1 cellular context compared by ENCODE assay signal in the genomic region with DNA sequence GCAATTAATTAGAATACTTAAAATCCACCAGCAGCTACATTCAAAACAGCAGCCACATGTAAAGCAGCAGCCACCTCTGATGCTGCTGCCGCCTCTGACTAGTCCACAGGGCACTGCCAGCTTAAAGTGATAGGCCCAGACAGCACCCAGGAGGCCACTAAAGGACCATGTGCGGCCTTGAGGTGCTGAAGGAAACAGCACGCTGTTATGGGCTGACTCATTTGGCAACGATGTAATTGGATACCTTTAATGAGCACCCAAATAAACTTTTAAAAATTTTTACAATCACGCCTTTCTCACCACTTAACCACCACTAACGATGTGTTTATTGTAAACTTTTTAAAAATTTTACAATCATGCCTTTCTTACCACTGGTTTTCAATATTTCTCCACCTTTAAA.
TF ChIP-seq lines count a peak whose summit lies in the region.

No MANE protein-coding gene starts in this region.

TF ChIP-seq in HEK293, 187 proteins besides CTCF, POLR2A, EP300 and RAD21 (continued from another document and continues in another):
- peak; percentile 80; the same call in 1 of the 2 replicates for TF ChIP-seq ZNF843 (tag by site-specific recombination; IDR thresholded peaks at IDR 0.05)
- no peak for TF ChIP-seq ZNF624 (tag by site-specific recombination; IDR thresholded peaks at IDR 0.05)
- TF ChIP-seq, protein P1, sequence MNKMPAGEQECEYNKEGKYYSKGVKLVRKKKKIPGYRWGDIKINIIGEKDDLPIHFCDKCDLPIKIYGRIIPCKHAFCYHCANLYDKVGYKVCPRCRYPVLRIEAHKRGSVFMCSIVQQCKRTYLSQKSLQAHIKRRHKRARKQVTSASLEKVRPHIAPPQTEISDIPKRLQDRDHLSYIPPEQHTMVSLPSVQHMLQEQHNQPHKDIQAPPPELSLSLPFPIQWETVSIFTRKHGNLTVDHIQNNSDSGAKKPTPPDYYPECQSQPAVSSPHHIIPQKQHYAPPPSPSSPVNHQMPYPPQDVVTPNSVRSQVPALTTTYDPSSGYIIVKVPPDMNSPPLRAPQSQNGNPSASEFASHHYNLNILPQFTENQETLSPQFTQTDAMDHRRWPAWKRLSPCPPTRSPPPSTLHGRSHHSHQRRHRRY (tag by site-specific recombination; IDR thresholded peaks at IDR 0.05), result no peak
- 0 out of 2 replicates have a peak, but pooled peaks have one; percentile 34 for TF ChIP-seq ZIC2 (tag by site-specific recombination; IDR thresholded peaks at IDR 0.05)
- no peak for TF ChIP-seq ZNF426 (tag by site-specific recombination; IDR thresholded peaks at IDR 0.05)
- TF ChIP-seq WT1 (tag by site-specific recombination; IDR thresholded peaks at IDR 0.05), result 0 out of 2 replicates have a peak, but pooled peaks have one; percentile 17
- TF ChIP-seq OSR2 (tag by site-specific recombination; IDR thresholded peaks at IDR 0.05), result peak; percentile 69
- TF ChIP-seq, protein P2, sequence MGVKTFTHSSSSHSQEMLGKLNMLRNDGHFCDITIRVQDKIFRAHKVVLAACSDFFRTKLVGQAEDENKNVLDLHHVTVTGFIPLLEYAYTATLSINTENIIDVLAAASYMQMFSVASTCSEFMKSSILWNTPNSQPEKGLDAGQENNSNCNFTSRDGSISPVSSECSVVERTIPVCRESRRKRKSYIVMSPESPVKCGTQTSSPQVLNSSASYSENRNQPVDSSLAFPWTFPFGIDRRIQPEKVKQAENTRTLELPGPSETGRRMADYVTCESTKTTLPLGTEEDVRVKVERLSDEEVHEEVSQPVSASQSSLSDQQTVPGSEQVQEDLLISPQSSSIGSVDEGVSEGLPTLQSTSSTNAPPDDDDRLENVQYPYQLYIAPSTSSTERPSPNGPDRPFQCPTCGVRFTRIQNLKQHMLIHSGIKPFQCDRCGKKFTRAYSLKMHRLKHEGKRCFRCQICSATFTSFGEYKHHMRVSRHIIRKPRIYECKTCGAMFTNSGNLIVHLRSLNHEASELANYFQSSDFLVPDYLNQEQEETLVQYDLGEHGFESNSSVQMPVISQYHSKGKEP (tag by site-specific recombination; IDR thresholded peaks at IDR 0.05), result peak; percentile 16; the same call in 1 of the 2 replicates
- TF ChIP-seq ZFP37 (tag by site-specific recombination; IDR thresholded peaks at IDR 0.05), result no peak
- TF ChIP-seq ZBTB21 (tag by site-specific recombination; IDR thresholded peaks at IDR 0.05), result no peak
- TF ChIP-seq ZNF24 (tag by site-specific recombination; IDR thresholded peaks at IDR 0.05), result no peak
- no peak for TF ChIP-seq ZNF670 (tag by site-specific recombination; IDR thresholded peaks at IDR 0.05; ENCODE audit: low read depth)
- TF ChIP-seq GLI2 (tag by site-specific recombination; IDR thresholded peaks at IDR 0.05; ENCODE audit: borderline replicate concordance, low read depth), result no peak
- 0 out of 2 replicates have a peak, but pooled peaks have one; percentile 4 for TF ChIP-seq ZNF654 (tag by site-specific recombination; IDR thresholded peaks at IDR 0.05; ENCODE audit: low read depth)
- TF ChIP-seq, protein P3, sequence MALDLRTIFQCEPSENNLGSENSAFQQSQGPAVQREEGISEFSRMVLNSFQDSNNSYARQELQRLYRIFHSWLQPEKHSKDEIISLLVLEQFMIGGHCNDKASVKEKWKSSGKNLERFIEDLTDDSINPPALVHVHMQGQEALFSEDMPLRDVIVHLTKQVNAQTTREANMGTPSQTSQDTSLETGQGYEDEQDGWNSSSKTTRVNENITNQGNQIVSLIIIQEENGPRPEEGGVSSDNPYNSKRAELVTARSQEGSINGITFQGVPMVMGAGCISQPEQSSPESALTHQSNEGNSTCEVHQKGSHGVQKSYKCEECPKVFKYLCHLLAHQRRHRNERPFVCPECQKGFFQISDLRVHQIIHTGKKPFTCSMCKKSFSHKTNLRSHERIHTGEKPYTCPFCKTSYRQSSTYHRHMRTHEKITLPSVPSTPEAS (tag by site-specific recombination; IDR thresholded peaks at IDR 0.05), result no peak
- no peak for TF ChIP-seq GLI4 (tag by site-specific recombination; IDR thresholded peaks at IDR 0.05)
- peak; percentile 41; the same call in 1 of the 2 replicates for TF ChIP-seq ZNF561 (tag by site-specific recombination; IDR thresholded peaks at IDR 0.05; ENCODE audit: borderline replicate concordance)
- no peak for TF ChIP-seq ZNF658 (tag by site-specific recombination; IDR thresholded peaks at IDR 0.05)
- 0 out of 2 replicates have a peak, but pooled peaks have one; percentile 12 for TF ChIP-seq ZNF394 (tag by site-specific recombination; IDR thresholded peaks at IDR 0.05; ENCODE audit: borderline replicate concordance)
- no peak for TF ChIP-seq ZNF623 (tag by site-specific recombination; IDR thresholded peaks at IDR 0.05)
- no peak for TF ChIP-seq ZBTB7A (tag by site-specific recombination; IDR thresholded peaks at IDR 0.05; ENCODE audit: low read depth)
- TF ChIP-seq ZNF423 (tag by site-specific recombination; IDR thresholded peaks at IDR 0.05), result peak; percentile 88
- TF ChIP-seq, protein P4, sequence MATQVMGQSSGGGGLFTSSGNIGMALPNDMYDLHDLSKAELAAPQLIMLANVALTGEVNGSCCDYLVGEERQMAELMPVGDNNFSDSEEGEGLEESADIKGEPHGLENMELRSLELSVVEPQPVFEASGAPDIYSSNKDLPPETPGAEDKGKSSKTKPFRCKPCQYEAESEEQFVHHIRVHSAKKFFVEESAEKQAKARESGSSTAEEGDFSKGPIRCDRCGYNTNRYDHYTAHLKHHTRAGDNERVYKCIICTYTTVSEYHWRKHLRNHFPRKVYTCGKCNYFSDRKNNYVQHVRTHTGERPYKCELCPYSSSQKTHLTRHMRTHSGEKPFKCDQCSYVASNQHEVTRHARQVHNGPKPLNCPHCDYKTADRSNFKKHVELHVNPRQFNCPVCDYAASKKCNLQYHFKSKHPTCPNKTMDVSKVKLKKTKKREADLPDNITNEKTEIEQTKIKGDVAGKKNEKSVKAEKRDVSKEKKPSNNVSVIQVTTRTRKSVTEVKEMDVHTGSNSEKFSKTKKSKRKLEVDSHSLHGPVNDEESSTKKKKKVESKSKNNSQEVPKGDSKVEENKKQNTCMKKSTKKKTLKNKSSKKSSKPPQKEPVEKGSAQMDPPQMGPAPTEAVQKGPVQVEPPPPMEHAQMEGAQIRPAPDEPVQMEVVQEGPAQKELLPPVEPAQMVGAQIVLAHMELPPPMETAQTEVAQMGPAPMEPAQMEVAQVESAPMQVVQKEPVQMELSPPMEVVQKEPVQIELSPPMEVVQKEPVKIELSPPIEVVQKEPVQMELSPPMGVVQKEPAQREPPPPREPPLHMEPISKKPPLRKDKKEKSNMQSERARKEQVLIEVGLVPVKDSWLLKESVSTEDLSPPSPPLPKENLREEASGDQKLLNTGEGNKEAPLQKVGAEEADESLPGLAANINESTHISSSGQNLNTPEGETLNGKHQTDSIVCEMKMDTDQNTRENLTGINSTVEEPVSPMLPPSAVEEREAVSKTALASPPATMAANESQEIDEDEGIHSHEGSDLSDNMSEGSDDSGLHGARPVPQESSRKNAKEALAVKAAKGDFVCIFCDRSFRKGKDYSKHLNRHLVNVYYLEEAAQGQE (tag by site-specific recombination; IDR thresholded peaks at IDR 0.05), result peak; percentile 41; the same call in 1 of the 2 replicates
- TF ChIP-seq, protein P5, sequence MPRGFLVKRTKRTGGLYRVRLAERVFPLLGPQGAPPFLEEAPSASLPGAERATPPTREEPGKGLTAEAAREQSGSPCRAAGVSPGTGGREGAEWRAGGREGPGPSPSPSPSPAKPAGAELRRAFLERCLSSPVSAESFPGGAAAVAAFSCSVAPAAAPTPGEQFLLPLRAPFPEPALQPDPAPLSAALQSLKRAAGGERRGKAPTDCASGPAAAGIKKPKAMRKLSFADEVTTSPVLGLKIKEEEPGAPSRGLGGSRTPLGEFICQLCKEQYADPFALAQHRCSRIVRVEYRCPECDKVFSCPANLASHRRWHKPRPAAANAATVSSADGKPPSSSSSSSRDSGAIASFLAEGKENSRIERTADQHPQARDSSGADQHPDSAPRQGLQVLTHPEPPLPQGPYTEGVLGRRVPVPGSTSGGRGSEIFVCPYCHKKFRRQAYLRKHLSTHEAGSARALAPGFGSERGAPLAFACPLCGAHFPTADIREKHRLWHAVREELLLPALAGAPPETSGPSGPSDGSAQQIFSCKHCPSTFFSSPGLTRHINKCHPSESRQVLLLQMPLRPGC (tag by site-specific recombination; IDR thresholded peaks at IDR 0.05), result 0 out of 2 replicates have a peak, but pooled peaks have one; percentile 37
- TF ChIP-seq ZNF132 (tag by site-specific recombination; IDR thresholded peaks at IDR 0.05; ENCODE audit: borderline replicate concordance), result no peak
- peak; percentile 36; the same call in 1 of the 2 replicates for TF ChIP-seq GLIS2 (tag by site-specific recombination; IDR thresholded peaks at IDR 0.05)
- TF ChIP-seq, protein P6, sequence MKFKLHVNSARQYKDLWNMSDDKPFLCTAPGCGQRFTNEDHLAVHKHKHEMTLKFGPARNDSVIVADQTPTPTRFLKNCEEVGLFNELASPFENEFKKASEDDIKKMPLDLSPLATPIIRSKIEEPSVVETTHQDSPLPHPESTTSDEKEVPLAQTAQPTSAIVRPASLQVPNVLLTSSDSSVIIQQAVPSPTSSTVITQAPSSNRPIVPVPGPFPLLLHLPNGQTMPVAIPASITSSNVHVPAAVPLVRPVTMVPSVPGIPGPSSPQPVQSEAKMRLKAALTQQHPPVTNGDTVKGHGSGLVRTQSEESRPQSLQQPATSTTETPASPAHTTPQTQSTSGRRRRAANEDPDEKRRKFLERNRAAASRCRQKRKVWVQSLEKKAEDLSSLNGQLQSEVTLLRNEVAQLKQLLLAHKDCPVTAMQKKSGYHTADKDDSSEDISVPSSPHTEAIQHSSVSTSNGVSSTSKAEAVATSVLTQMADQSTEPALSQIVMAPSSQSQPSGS (tag by site-specific recombination; IDR thresholded peaks at IDR 0.05; ENCODE audit: low read depth), result no peak
- no peak for TF ChIP-seq ZNF239 (tag by site-specific recombination; IDR thresholded peaks at IDR 0.05)
- TF ChIP-seq ZXDB (tag by site-specific recombination; IDR thresholded peaks at IDR 0.05), result peak; percentile 30; the same call in 1 of the 2 replicates
- no peak for TF ChIP-seq ZNF274 (IDR thresholded peaks at IDR 0.05; ENCODE audit: low read length)
- no peak for TF ChIP-seq ZNF274 (tag by site-specific recombination; IDR thresholded peaks at IDR 0.05; ENCODE audit: borderline replicate concordance)
- TF ChIP-seq, protein P7, sequence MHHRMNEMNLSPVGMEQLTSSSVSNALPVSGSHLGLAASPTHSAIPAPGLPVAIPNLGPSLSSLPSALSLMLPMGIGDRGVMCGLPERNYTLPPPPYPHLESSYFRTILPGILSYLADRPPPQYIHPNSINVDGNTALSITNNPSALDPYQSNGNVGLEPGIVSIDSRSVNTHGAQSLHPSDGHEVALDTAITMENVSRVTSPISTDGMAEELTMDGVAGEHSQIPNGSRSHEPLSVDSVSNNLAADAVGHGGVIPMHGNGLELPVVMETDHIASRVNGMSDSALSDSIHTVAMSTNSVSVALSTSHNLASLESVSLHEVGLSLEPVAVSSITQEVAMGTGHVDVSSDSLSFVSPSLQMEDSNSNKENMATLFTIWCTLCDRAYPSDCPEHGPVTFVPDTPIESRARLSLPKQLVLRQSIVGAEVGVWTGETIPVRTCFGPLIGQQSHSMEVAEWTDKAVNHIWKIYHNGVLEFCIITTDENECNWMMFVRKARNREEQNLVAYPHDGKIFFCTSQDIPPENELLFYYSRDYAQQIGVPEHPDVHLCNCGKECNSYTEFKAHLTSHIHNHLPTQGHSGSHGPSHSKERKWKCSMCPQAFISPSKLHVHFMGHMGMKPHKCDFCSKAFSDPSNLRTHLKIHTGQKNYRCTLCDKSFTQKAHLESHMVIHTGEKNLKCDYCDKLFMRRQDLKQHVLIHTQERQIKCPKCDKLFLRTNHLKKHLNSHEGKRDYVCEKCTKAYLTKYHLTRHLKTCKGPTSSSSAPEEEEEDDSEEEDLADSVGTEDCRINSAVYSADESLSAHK (tag by site-specific recombination; IDR thresholded peaks at IDR 0.05), result peak; percentile 44; the same call in 1 of the 2 replicates
- TF ChIP-seq ZNF140 (tag by site-specific recombination; IDR thresholded peaks at IDR 0.05), result no peak
- peak; percentile 72; the same call in 1 of the 2 replicates for TF ChIP-seq ZEB2 (tag by site-specific recombination; IDR thresholded peaks at IDR 0.05)
- 0 out of 2 replicates have a peak, but pooled peaks have one; percentile 31 for TF ChIP-seq ZNF391 (tag by site-specific recombination; IDR thresholded peaks at IDR 0.05; ENCODE audit: borderline replicate concordance, low read depth)
- TF ChIP-seq, protein P8, sequence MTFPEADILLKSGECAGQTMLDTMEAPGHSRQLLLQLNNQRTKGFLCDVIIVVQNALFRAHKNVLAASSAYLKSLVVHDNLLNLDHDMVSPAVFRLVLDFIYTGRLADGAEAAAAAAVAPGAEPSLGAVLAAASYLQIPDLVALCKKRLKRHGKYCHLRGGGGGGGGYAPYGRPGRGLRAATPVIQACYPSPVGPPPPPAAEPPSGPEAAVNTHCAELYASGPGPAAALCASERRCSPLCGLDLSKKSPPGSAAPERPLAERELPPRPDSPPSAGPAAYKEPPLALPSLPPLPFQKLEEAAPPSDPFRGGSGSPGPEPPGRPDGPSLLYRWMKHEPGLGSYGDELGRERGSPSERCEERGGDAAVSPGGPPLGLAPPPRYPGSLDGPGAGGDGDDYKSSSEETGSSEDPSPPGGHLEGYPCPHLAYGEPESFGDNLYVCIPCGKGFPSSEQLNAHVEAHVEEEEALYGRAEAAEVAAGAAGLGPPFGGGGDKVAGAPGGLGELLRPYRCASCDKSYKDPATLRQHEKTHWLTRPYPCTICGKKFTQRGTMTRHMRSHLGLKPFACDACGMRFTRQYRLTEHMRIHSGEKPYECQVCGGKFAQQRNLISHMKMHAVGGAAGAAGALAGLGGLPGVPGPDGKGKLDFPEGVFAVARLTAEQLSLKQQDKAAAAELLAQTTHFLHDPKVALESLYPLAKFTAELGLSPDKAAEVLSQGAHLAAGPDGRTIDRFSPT (tag by site-specific recombination; IDR thresholded peaks at IDR 0.05), result peak; percentile 86
- TF ChIP-seq SP7 (tag by site-specific recombination; IDR thresholded peaks at IDR 0.05), result peak; percentile 69
- TF ChIP-seq, protein P9, sequence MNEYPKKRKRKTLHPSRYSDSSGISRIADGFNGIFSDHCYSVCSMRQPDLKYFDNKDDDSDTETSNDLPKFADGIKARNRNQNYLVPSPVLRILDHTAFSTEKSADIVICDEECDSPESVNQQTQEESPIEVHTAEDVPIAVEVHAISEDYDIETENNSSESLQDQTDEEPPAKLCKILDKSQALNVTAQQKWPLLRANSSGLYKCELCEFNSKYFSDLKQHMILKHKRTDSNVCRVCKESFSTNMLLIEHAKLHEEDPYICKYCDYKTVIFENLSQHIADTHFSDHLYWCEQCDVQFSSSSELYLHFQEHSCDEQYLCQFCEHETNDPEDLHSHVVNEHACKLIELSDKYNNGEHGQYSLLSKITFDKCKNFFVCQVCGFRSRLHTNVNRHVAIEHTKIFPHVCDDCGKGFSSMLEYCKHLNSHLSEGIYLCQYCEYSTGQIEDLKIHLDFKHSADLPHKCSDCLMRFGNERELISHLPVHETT (tag by site-specific recombination; IDR thresholded peaks at IDR 0.05), result no peak
- TF ChIP-seq, protein P10, sequence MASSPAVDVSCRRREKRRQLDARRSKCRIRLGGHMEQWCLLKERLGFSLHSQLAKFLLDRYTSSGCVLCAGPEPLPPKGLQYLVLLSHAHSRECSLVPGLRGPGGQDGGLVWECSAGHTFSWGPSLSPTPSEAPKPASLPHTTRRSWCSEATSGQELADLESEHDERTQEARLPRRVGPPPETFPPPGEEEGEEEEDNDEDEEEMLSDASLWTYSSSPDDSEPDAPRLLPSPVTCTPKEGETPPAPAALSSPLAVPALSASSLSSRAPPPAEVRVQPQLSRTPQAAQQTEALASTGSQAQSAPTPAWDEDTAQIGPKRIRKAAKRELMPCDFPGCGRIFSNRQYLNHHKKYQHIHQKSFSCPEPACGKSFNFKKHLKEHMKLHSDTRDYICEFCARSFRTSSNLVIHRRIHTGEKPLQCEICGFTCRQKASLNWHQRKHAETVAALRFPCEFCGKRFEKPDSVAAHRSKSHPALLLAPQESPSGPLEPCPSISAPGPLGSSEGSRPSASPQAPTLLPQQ (tag by site-specific recombination; IDR thresholded peaks at IDR 0.05), result 0 out of 2 replicates have a peak, but pooled peaks have one; percentile 55
- TF ChIP-seq ZNF837 (tag by site-specific recombination; IDR thresholded peaks at IDR 0.05), result no peak
